In genomic region chr1:198935371-198935921, GRCh38 we compare ENCODE assay signal across 8 cellular contexts.
DNase-seq lines count a peak whose midpoint lies in the region; ATAC-seq and TF ChIP-seq lines count a peak whose summit lies in the region.

No MANE protein-coding gene starts in this region.

- peaks cover 27% of the 10 kb centered on the region for H3K4me1 Mint-ChIP-seq in T-helper 2 cell treated with Interferon-gamma antibody and Interleukin-4, amounts not matched to agents 5 μg/mL and 100 μg/mL, for 36 hours (ENCODE audit: low read depth)
- peaks cover 7% of the 10 kb centered on the region for H3K4me1 Mint-ChIP-seq in progenitor cell of endocrine pancreas (ENCODE audit: low read depth)

- no peak for TF ChIP-seq CTCF in GM12864 (IDR thresholded peaks at IDR 0.05; ENCODE audit: low read depth, low read length, missing control alignments)
- no peak for TF ChIP-seq CTCF in breast epithelium (IDR thresholded peaks at IDR 0.05)
- TF ChIP-seq CTCF in progenitor cell of endocrine pancreas (IDR thresholded peaks at IDR 0.05; ENCODE audit: unreplicated experiment), result no peak

- H3K27ac ChIP-seq in breast epithelium, result peak overlapping the region; percentile 15 to 76

- H3K36me3 ChIP-seq in breast epithelium, result no peaks in the 10 kb centered on the region

- no peaks in the 10 kb centered on the region for H3K27me3 Mint-ChIP-seq in T-helper 2 cell treated with Interferon-gamma antibody and Interleukin-4, amounts not matched to agents 5 μg/mL and 100 μg/mL, for 36 hours (ENCODE audit: low read depth)
- no peaks in the 10 kb centered on the region for H3K27me3 Mint-ChIP-seq in progenitor cell of endocrine pancreas

- no peak overlapping the region for H3K4me3 Mint-ChIP-seq in T-helper 2 cell treated with Interferon-gamma antibody and Interleukin-4, amounts not matched to agents 5 μg/mL and 100 μg/mL, for 36 hours
- no peak overlapping the region for H3K4me3 Mint-ChIP-seq in progenitor cell of endocrine pancreas (ENCODE audit: low read depth)

- H3K9me3 ChIP-seq in breast epithelium, result no peaks in the 10 kb centered on the region

- ATAC-seq in HG02852 (IDR thresholded peaks at IDR 0.05; ENCODE audit: unreplicated experiment), result peak; percentile 45

- no peak for TF ChIP-seq POLR2A in breast epithelium (IDR thresholded peaks at IDR 0.05)

- H3K27ac Mint-ChIP-seq in T-helper 2 cell treated with Interferon-gamma antibody and Interleukin-4, amounts not matched to agents 5 μg/mL and 100 μg/mL, for 36 hours, result no peak overlapping the region
- no peak overlapping the region for H3K27ac Mint-ChIP-seq in progenitor cell of endocrine pancreas

- no peaks in the 10 kb centered on the region for H3K27me3 ChIP-seq in breast epithelium

- H3K36me3 Mint-ChIP-seq in T-helper 2 cell treated with Interferon-gamma antibody and Interleukin-4, amounts not matched to agents 5 μg/mL and 100 μg/mL, for 36 hours (ENCODE audit: low read depth), result peaks cover 18% of the 10 kb centered on the region
- no peaks in the 10 kb centered on the region for H3K36me3 Mint-ChIP-seq in progenitor cell of endocrine pancreas (ENCODE audit: insufficient read depth)

- H3K4me1 ChIP-seq in breast epithelium, result no peaks in the 10 kb centered on the region

- H3K4me3 ChIP-seq in GM12864 (ENCODE audit: low read depth, low read length) (peak overlapping the region; percentile 57), breast epithelium (peak overlapping the region; percentile 56 to 67 (median 58))

- intact Hi-C loops in breast epithelium (cut with DNase I; ENCODE audit: low total_unique reads), result no loop called here

- DNase-seq in GM12864 (ENCODE audit: low read depth) (peak; percentile 53), NCI-H187 (lab: John Stamatoyannopoulos, UW) (peak; percentile 52 to 62), breast epithelium (ENCODE audit: low spot score in 2 of 2) (peak; percentile 51 to 56), kidney glomerular epithelial cell (lab: John Stamatoyannopoulos, UW) (peak; percentile 99), progenitor cell of endocrine pancreas (ENCODE audit: low spot score, unreplicated experiment) (no peak)
- DNase-seq in T-helper 2 cell treated with Interferon-gamma antibody and Interleukin-4, amounts not matched to agents 5 μg/mL and 100 μg/mL, for 36 hours (ENCODE audit: low spot score), result peak; percentile 51
- peak; percentile 52 for DNase-seq in stimulated activated CD4-positive, alpha-beta T cell treated with anti-CD3 and anti-CD28 coated beads, Interleukin-1b, Interleukin-23, amount 100 ng/mL, for 48 hours

- peaks cover under 1% of the 10 kb centered on the region for H3K9me3 Mint-ChIP-seq in T-helper 2 cell treated with Interferon-gamma antibody and Interleukin-4, amounts not matched to agents 5 μg/mL and 100 μg/mL, for 36 hours
- H3K9me3 Mint-ChIP-seq in progenitor cell of endocrine pancreas (ENCODE audit: low read depth), result no peaks in the 10 kb centered on the region
